ENCODE assay signal across 8 cellular contexts in the genomic region with DNA sequence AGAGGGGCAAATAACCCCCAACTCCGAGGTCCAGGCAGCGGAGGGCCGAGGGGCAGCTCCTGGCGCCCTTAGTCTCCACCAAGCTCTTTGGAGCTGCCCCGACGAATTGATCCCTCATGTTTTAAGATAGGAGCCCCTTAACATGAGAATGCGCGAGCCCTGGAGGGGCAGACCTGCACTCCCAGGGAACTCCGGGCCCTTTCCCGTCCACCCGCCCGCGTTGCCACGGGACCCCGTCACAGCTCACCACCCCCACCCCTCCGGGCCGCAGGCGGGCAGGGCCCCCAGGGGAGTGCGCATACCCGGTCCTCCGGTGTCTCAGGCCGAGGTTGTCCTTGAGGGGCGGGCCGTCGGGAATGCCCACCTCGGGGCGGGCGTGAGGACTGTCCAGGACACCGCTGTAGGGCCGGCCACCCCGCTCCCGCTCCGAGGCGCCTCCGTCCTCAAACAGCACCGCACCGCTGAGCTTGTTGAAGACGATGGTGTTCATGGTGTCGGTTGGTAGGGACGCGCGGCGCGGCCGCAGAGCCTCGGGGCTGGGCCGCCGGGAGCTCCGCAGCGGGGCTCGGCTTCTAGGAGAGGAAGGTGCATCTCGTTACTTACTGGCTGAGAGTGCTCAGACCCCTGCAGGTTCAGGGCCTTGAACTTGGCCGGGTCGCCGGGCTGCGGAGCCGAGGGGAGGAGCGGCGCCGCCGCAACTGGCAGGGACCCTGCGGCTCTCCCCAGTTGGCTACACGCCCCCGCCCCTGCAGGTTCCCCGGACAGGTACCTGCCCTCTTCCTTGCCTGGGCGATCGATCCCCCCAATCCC. TPM values are rescaled to one million over a fixed set of nuclear protein-coding genes. Genes with fewer than 3 reads are reported as not detected.
A peak's percentile ranks its signal among the peaks of the same experiment; 100 is the strongest.
DNase-seq lines count a peak whose midpoint lies in the region; ATAC-seq and TF ChIP-seq lines count a peak whose summit lies in the region.

No MANE protein-coding gene starts in this region.

- H3K4me3 ChIP-seq in astrocyte of the cerebellum (ENCODE audit: low read depth, low read length) (peak overlapping the region; percentile 45), iPS-20b (ENCODE audit: low read length) (peak overlapping the region; percentile 80), skin epidermis (peak overlapping the region; percentile 40 to 54 (median 47))

- peaks cover 47% of the 10 kb centered on the region for H3K4me1 Mint-ChIP-seq in CD4-positive, alpha-beta T cell (ENCODE audit: low read depth)

- DNase-seq in CD4-positive, alpha-beta T cell: peak in 3 of 10 experiments; percentile 15 to 38 (median 31)
- DNase-seq in NCI-H526 (lab: John Stamatoyannopoulos, UW) (peak; percentile 13 to 58), astrocyte of the cerebellum (ENCODE audit: low read depth) (no peak), kidney glomerular epithelial cell (lab: John Stamatoyannopoulos, UW) (no peak), HuH-7.5 (ENCODE audit: low spot score) (no peak)

- no peaks in the 10 kb centered on the region for H3K36me3 ChIP-seq in iPS-20b (ENCODE audit: insufficient read depth, low read depth, low read length)

- intact Hi-C loops in CD4-positive, alpha-beta T cell (cut with DNase I, micrococcal nuclease): loop anchor here (1.0 to 10.0 kb wide), 7 partner anchors 238 to 640 kb away; a partner anchor contains a TSS

- H3K4me1 ChIP-seq in iPS-20b (ENCODE audit: insufficient read depth, low read length): peaks cover 9% of the 10 kb centered on the region; the same call in 1 of the 2 replicates

- peaks cover 79% of the 10 kb centered on the region for H3K27me3 ChIP-seq in CD4-positive, alpha-beta T cell (ENCODE audit: control insufficient read depth, insufficient read depth, low read length)
- peaks cover 89% of the 10 kb centered on the region for H3K27me3 ChIP-seq in iPS-20b (ENCODE audit: insufficient read depth, low read length)

- H3K4me3 Mint-ChIP-seq in CD4-positive, alpha-beta T cell: peak overlapping the region; percentile 91

- peaks cover 4% of the 10 kb centered on the region for H3K36me3 Mint-ChIP-seq in CD4-positive, alpha-beta T cell (ENCODE audit: low read depth)

- peak overlapping the region; percentile 59; the same call in 1 of the 2 replicates for H3K9ac ChIP-seq in iPS-20b (ENCODE audit: low read depth, low read length)

- TF ChIP-seq CTCF in CD4-positive, alpha-beta T cell (IDR thresholded peaks at IDR 0.05): no peak
- TF ChIP-seq CTCF in astrocyte of the cerebellum (IDR thresholded peaks at IDR 0.05; ENCODE audit: low read depth, low read length, missing control alignments): no peak

- POLR2A ChIA-PET in CD4-positive, alpha-beta T cell (lab: Charles Lee): interaction anchor here (0.9 to 2.3 kb wide), 5 partner anchors 10 to 789 kb away, joined by 3 to 5 read pairs (median 3); no protein-coding TSS in a partner anchor

- H3K27ac ChIP-seq in CD4-positive, alpha-beta T cell (ENCODE audit: low read depth, low read length): no peak overlapping the region
- H3K27ac ChIP-seq in iPS-20b (ENCODE audit: low read length) (no peak overlapping the region), skin epidermis (peak overlapping the region in 16 of 21 experiments; percentile 11 to 82 (median 44))

- CTCF ChIA-PET in CD4-positive, alpha-beta T cell (lab: Charles Lee): interaction anchor here (1.1 to 1.4 kb wide), 2 partner anchors 440 to 587 kb away, joined by 3 read pairs; no protein-coding TSS in a partner anchor

- peak; percentile 21 for ATAC-seq in CD4-positive, alpha-beta T cell (ENCODE audit: poor library complexity)
- ATAC-seq in HG03432 (IDR thresholded peaks at IDR 0.05; ENCODE audit: unreplicated experiment): no peak

- H3K9me3 ChIP-seq in CD4-positive, alpha-beta T cell (ENCODE audit: control insufficient read depth, low read length): no peaks in the 10 kb centered on the region
- H3K9me3 ChIP-seq in iPS-20b (ENCODE audit: insufficient read depth, low read depth, low read length): no peaks in the 10 kb centered on the region; the same call in 1 of the 2 replicates

- H3K27ac Mint-ChIP-seq in CD4-positive, alpha-beta T cell: no peak overlapping the region

- peaks cover 77% of the 10 kb centered on the region for H3K27me3 Mint-ChIP-seq in CD4-positive, alpha-beta T cell

- in situ Hi-C loops in astrocyte of the cerebellum (cut with HindIII; ENCODE audit: low sequenced_read_pairs): no loop called here

- H3K9me3 Mint-ChIP-seq in CD4-positive, alpha-beta T cell: no peaks in the 10 kb centered on the region

RNA-seq across cellular contexts. Expression of a gene that starts 2.5 kb away (rescaled TPM):
- total RNA-seq in CD4-positive, alpha-beta T cell: not detected

Comparison
In these comparisons a context has a peak if more than half of its experiments do, and no peak if none do; other contexts are left out.
1. DNase-seq: peak in NCI-H526 (2 of 2); none in astrocyte of the cerebellum (single experiment), kidney glomerular epithelial cell (single experiment) and HuH-7.5 (single experiment).
2. H3K27ac ChIP-seq: peak in skin epidermis (16 of 21); none in CD4-positive, alpha-beta T cell (single experiment) and iPS-20b (single experiment).
3. Peak in every context shown above with its lines, with median percentiles within 50 percentile points of each other: H3K4me3 ChIP-seq.